ENCODE assay signal across 9 cellular contexts in the genomic region with DNA sequence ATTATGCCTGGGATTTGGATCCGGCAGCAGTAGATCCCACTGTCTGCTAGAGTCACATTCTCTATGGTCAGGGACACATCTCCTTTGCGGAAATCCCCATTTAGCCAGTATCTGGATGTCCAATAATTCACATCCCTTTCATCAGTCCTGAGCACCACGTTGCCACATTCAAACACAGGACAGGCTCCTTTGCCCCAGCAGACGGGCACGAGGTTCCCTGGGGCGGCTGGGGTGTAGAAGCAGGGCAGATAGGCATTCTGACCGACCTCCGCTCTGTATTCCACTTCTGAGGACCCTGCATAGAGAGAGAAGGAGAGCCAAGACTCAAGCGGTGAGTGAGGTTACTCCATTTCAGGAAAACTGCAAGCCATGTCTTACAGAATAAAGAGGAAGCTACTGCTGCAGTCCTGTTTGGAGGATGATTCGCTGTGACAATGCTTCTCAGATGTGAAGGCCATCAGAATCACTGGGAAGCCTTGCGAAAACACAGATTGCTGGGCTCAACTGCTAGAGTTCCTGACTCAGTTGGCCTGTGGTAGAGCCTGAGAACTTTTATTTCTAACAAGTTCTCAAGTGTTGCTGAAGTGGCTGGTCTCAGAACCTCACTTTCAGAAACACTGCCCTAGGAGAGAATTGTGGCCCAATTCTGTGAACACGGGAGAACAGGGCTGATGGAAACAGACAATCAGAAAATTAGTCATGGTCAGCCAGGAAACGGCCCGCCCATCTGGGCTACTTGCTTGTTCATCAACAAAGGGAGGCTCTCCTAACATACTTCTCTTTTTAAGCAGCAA. TPM values are rescaled to one million over a fixed set of nuclear protein-coding genes. Genes with fewer than 3 reads are reported as not detected.
DNase-seq lines count a peak whose midpoint lies in the region; ATAC-seq and TF ChIP-seq lines count a peak whose summit lies in the region.
"Had no signal": no experiment of that assay in that cellular context is flagged by ENCODE, and none has a peak within 500 bp of the region (broad histone marks: within the 10 kb centered on the region; RNA-seq: fewer than 3 reads in every experiment).

No MANE protein-coding gene starts in this region.

- TF ChIP-seq CTCF in spleen (IDR thresholded peaks at IDR 0.05 in 8 of 11, conservative IDR thresholded peaks at IDR 0.05 in 3 of 11) (no peak), vagina (IDR thresholded peaks at IDR 0.05) (no peak)

- WGBS in spleen, 5 donors = 54 to 69% (median 58%) methylated on average over 14 of the region's 14 CpGs

- H3K4me3 ChIP-seq in spleen = peak overlapping the region in 4 of 8 donors; percentile 31 to 67 (median 36)
- no peak overlapping the region for H3K4me3 ChIP-seq in vagina

- peaks cover 0 to 65% (median 36%) of the 10 kb centered on the region in 6 donors for H3K4me1 ChIP-seq in spleen
- no peaks in the 10 kb centered on the region for H3K4me1 ChIP-seq in vagina

- H3K27me3 ChIP-seq in spleen (replicated peaks in 1 of 7) = no peaks in the 10 kb centered on the region
- H3K27me3 ChIP-seq in vagina = no peaks in the 10 kb centered on the region

- DNase-seq in OCI-M1 (lab: John Stamatoyannopoulos, UW) (peak; percentile 45), erythroblast (lab: John Stamatoyannopoulos, UW) (no peak), spleen (peak; percentile 84), vagina (ENCODE audit: extremely low spot score in 2 of 2) (no peak), D341Med (ENCODE audit: low spot score) (no peak)
- DNase-seq: small intestine had no signal

- H3K36me3 ChIP-seq in spleen (peaks cover 0 to 35% (median 0%) of the 10 kb centered on the region in 6 donors), vagina (no peaks in the 10 kb centered on the region)

- H3K9me3 ChIP-seq in spleen (no peaks in the 10 kb centered on the region), vagina (no peaks in the 10 kb centered on the region)

- TF ChIP-seq POLR2A in erythroblast (IDR thresholded peaks at IDR 0.05; ENCODE audit: low read length) (peak; percentile 30), spleen (IDR thresholded peaks at IDR 0.05) (no peak), vagina (IDR thresholded peaks at IDR 0.05) (no peak)

- H3K27ac ChIP-seq in spleen = peak overlapping the region; percentile 42 to 96 (median 84)
- no peak overlapping the region for H3K27ac ChIP-seq in vagina
- H3K27ac ChIP-seq: KMS-11 had no signal

- intact Hi-C loops in spleen (cut with DNase I; ENCODE audit: low total_unique reads) (no loop called here), vagina (cut with DNase I) (no loop called here)

- ATAC-seq in GM19463 (IDR thresholded peaks at IDR 0.05; ENCODE audit: unreplicated experiment) = peak; percentile 40
- ATAC-seq in GM18517 (IDR thresholded peaks at IDR 0.05; ENCODE audit: unreplicated experiment) = no peak

RNA-seq across cellular contexts. Expression of a gene that starts 2.0 kb away (rescaled TPM):
- total RNA-seq in spleen (10 to 100 TPM; 17.2 to 37.8 (median 35.7) TPM), vagina (4.4 TPM)
- polyA plus RNA-seq in spleen = 10 to 100 TPM in 2 of 3 donors, 1 to 10 TPM in 1; 7.8 to 11.5 (median 10.6) TPM

RNA-seq across cellular contexts. Expression of a gene that starts 35.8 kb away (rescaled TPM):
- total RNA-seq in spleen = 10 to 100 TPM in 6 of 7 donors, 1 to 10 TPM in 1; 9.5 to 15.9 (median 14.6) TPM
- 10 to 100 TPM; 22.8 to 27.0 (median 23.5) TPM for polyA plus RNA-seq in spleen
- 19.4 TPM for total RNA-seq in vagina

RNA-seq across cellular contexts. Expression of a gene that starts 47.9 kb away (rescaled TPM):
- total RNA-seq in spleen (1 to 10 TPM in 2 of 7 donors, under 1 TPM in 2, not detected in 3; 0.52 to 1.5 (median 1.0) TPM), vagina (not detected)
- polyA plus RNA-seq in spleen = not detected

RNA-seq across cellular contexts. Expression of a gene that starts 59.2 kb away (rescaled TPM):
- total RNA-seq in spleen (not detected), vagina (not detected)
- polyA plus RNA-seq in spleen = not detected
- polyA plus RNA-seq: small intestine had no signal

Comparison
In these comparisons a context has a peak if more than half of its experiments do, and no peak if none do; other contexts are left out.
1. DNase-seq: peak in OCI-M1 (single experiment) and spleen (single experiment); none in erythroblast (0 of 2), vagina (0 of 2) and D341Med (single experiment).